Comparison of ENCODE assay signal across 9 cellular contexts in genomic region chr2:161138429-161138828, GRCh38. TPM values are rescaled to one million over a fixed set of nuclear protein-coding genes. Genes with fewer than 3 reads are reported as not detected.
DNase-seq lines count a peak whose midpoint lies in the region; ATAC-seq and TF ChIP-seq lines count a peak whose summit lies in the region.
"Had no signal": no experiment of that assay in that cellular context is flagged by ENCODE, and none has a peak within 500 bp of the region (broad histone marks: within the 10 kb centered on the region; RNA-seq: fewer than 3 reads in every experiment).

No MANE protein-coding gene starts in this region.

- peak overlapping the region; percentile 100 for H3K27ac Mint-ChIP-seq in activated T-helper 17 cell treated with anti-CD3 and anti-CD28 coated beads, Interleukin-2, amount 50 U/mL, for 72 hours
- peak overlapping the region; percentile 8 to 97 (median 71) for H3K27ac Mint-ChIP-seq in naive thymus-derived CD8-positive, alpha-beta T cell

- H3K4me3 ChIP-seq in DOHH2 (ENCODE audit: low read length) (peak overlapping the region; percentile 86), HEK293 (ENCODE audit: low read depth, low read length) (no peak overlapping the region), body of pancreas (no peak overlapping the region)

- ATAC-seq in activated T-helper 17 cell treated with anti-CD3 and anti-CD28 coated beads, Interleukin-2, amount 50 U/mL, for 72 hours (replicated peaks) = peak; percentile 33
- peak; percentile 43 to 54 for ATAC-seq in naive thymus-derived CD8-positive, alpha-beta T cell
- ATAC-seq in GM21381 (IDR thresholded peaks at IDR 0.05; ENCODE audit: unreplicated experiment) = no peak
- no peak for ATAC-seq in body of pancreas

- H3K27me3 Mint-ChIP-seq in activated T-helper 17 cell treated with anti-CD3 and anti-CD28 coated beads, Interleukin-2, amount 50 U/mL, for 72 hours = no peaks in the 10 kb centered on the region
- no peaks in the 10 kb centered on the region for H3K27me3 Mint-ChIP-seq in naive thymus-derived CD8-positive, alpha-beta T cell

- H3K9me3 ChIP-seq in DOHH2 (ENCODE audit: control insufficient read depth, insufficient read depth, low read length) (peaks cover 12% of the 10 kb centered on the region; the same call in 1 of the 2 replicates), HEK293 (ENCODE audit: control insufficient read depth, insufficient read depth, low read depth, low read length) (no peaks in the 10 kb centered on the region), body of pancreas (no peaks in the 10 kb centered on the region)

- H4K20me1 ChIP-seq in DOHH2 (ENCODE audit: control insufficient read depth, insufficient read depth, low read depth, low read length) = no peaks in the 10 kb centered on the region

- POLR2A ChIA-PET in HEK293 (lab: Yijun Ruan, JAX) = no interaction called here
- POLR2A ChIA-PET in naive thymus-derived CD8-positive, alpha-beta T cell (lab: Charles Lee) = interaction anchor here (0.6 kb wide), 1 partner anchor 43 kb away, joined by 7 read pairs; no protein-coding TSS in a partner anchor

- H3K27me3 ChIP-seq in DOHH2 (ENCODE audit: control insufficient read depth, low read length) (no peaks in the 10 kb centered on the region), body of pancreas (no peaks in the 10 kb centered on the region)

- intact Hi-C loops in body of pancreas (cut with DNase I) = no loop called here

- DNase-seq in naive thymus-derived CD8-positive, alpha-beta T cell = peak in 2 of 10 donors; percentile 6 to 22
- DNase-seq in A172 (ENCODE audit: low spot score) = no peak
- DNase-seq in NCI-H2196 (lab: John Stamatoyannopoulos, UW; ENCODE audit: unreplicated experiment) = no peak
- no peak for DNase-seq in body of pancreas
- DNase-seq: islet precursor cell had no signal

- H3K4me1 Mint-ChIP-seq in activated T-helper 17 cell treated with anti-CD3 and anti-CD28 coated beads, Interleukin-2, amount 50 U/mL, for 72 hours = peaks cover 49% of the 10 kb centered on the region
- H3K4me1 Mint-ChIP-seq in naive thymus-derived CD8-positive, alpha-beta T cell = peaks cover 16 to 75% (median 55%) of the 10 kb centered on the region in 4 donors

- H3K9me2 ChIP-seq in DOHH2 (replicated peaks; ENCODE audit: control insufficient read depth, low read length) = no peaks in the 10 kb centered on the region

- TF ChIP-seq CTCF in DOHH2 (IDR thresholded peaks at IDR 0.05; ENCODE audit: low read depth, low read length, poor library complexity, severe bottlenecking) (no peak), HEK293 (tag by site-specific recombination; IDR thresholded peaks at IDR 0.05) (no peak), body of pancreas (IDR thresholded peaks at IDR 0.05) (no peak)

- H3K36me3 Mint-ChIP-seq in activated T-helper 17 cell treated with anti-CD3 and anti-CD28 coated beads, Interleukin-2, amount 50 U/mL, for 72 hours (ENCODE audit: low read depth) = peaks cover 56% of the 10 kb centered on the region
- peaks cover 0 to 3% (median 0%) of the 10 kb centered on the region in 3 donors for H3K36me3 Mint-ChIP-seq in naive thymus-derived CD8-positive, alpha-beta T cell

- H3K27ac ChIP-seq in DOHH2 (ENCODE audit: low read depth, low read length) = peak overlapping the region; percentile 88
- no peak overlapping the region for H3K27ac ChIP-seq in HEK293 (ENCODE audit: extremely low read depth, low read depth, low read length)
- H3K27ac ChIP-seq in body of pancreas = no peak overlapping the region

- H3K36me3 ChIP-seq in DOHH2 (ENCODE audit: control insufficient read depth, low read length) (peaks cover 64% of the 10 kb centered on the region), HEK293 (ENCODE audit: control insufficient read depth in 2 of 2, insufficient read depth in 1 of 2, low read length in 2 of 2) (no peaks in the 10 kb centered on the region), body of pancreas (replicated peaks in 1 of 2; ENCODE audit: insufficient read depth in 1 of 2, low read depth in 2 of 2) (no peaks in the 10 kb centered on the region)

- H3K4me1 ChIP-seq in DOHH2 (ENCODE audit: control insufficient read depth, low read length) (peaks cover 65% of the 10 kb centered on the region), HEK293 (ENCODE audit: control insufficient read depth, insufficient read depth, low read length) (peaks cover 14% of the 10 kb centered on the region), body of pancreas (peaks cover 23% of the 10 kb centered on the region)

- CTCF ChIA-PET in HEK293 (lab: Yijun Ruan, JAX) = no interaction called here

- H3F3A ChIP-seq in DOHH2 (ENCODE audit: control insufficient read depth, insufficient read depth) = peaks cover 32% of the 10 kb centered on the region

- 74 to 79% methylated on average over 2 of the region's 2 CpGs for WGBS in body of pancreas, 2 donors

- no peak for TF ChIP-seq POLR2A in body of pancreas (IDR thresholded peaks at IDR 0.05)

- H3K9me3 Mint-ChIP-seq in activated T-helper 17 cell treated with anti-CD3 and anti-CD28 coated beads, Interleukin-2, amount 50 U/mL, for 72 hours = no peaks in the 10 kb centered on the region
- peaks cover 0 to 2% (median 0%) of the 10 kb centered on the region in 9 donors for H3K9me3 Mint-ChIP-seq in naive thymus-derived CD8-positive, alpha-beta T cell

- peaks cover 92% of the 10 kb centered on the region for H3K79me2 ChIP-seq in DOHH2 (ENCODE audit: control insufficient read depth, low read length)

- H3K4me2 ChIP-seq in DOHH2 (ENCODE audit: low read length) = peak overlapping the region; percentile 84

- H3K4me3 Mint-ChIP-seq in activated T-helper 17 cell treated with anti-CD3 and anti-CD28 coated beads, Interleukin-2, amount 50 U/mL, for 72 hours = peak overlapping the region; percentile 99
- peak overlapping the region; percentile 62 to 89 (median 80) for H3K4me3 Mint-ChIP-seq in naive thymus-derived CD8-positive, alpha-beta T cell

TF ChIP-seq in HEK293, 187 proteins besides CTCF, POLR2A, EP300 and RAD21:
- TF ChIP-seq ZNF391 (tag by site-specific recombination; IDR thresholded peaks at IDR 0.05; ENCODE audit: borderline replicate concordance, low read depth) (no peak), SCRT2 (tag by site-specific recombination; IDR thresholded peaks at IDR 0.05) (0 out of 2 replicates have a peak, but pooled peaks have one; percentile 33)

RNA-seq across cellular contexts. Expression of gene TANK, which starts 21.8 kb away (rescaled TPM):
- 100 to 1,000 TPM; 110 to 114 TPM for total RNA-seq in activated T-helper 17 cell treated with anti-CD3 and anti-CD28 coated beads, Interleukin-2, amount 50 U/mL, for 72 hours
- total RNA-seq in naive thymus-derived CD8-positive, alpha-beta T cell = 10 to 100 TPM; 59.5 to 65.8 TPM
- 10 to 100 TPM; 32.7 to 43.8 (median 34.7) TPM for polyA plus RNA-seq in naive thymus-derived CD8-positive, alpha-beta T cell
- total RNA-seq in A172 (2014; rRNA removed; shearing (Covaris generic)) = 74.0 and 74.5 TPM in 2 replicates
- total RNA-seq in body of pancreas = 10 to 100 TPM; 28.5 to 40.2 TPM

Comparison
In these comparisons a context has a peak if more than half of its experiments do, and no peak if none do; other contexts are left out.
1. ATAC-seq: peak in activated T-helper 17 cell treated with anti-CD3 and anti-CD28 coated beads, Interleukin-2, amount 50 U/mL, for 72 hours (single experiment) and naive thymus-derived CD8-positive, alpha-beta T cell (2 of 2); none in GM21381 (single experiment) and body of pancreas (single experiment).